In the genomic region with DNA sequence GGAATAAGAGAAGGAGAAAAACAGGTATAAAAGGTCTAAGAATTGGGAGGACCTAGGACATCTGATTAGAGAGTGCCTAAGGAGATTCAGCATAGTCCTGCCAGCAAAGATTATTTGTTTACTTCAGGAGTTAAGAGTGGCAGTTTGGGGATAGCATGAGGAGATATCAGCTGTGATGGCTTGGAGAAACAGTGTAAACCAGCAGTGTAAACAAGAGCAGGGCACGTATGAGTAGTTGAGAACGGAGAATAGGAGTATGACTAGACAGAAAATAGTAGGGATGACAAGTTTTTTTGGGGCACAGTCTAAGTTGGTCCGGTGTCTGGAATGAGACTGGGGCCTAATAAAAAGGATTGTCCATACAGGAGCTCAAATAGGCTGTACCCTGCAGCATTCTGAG, we compare ENCODE assay signal across 1 cellular context.
TF ChIP-seq lines count a peak whose summit lies in the region.

No MANE protein-coding gene starts in this region.

TF ChIP-seq in K562, 482 proteins besides CTCF, POLR2A, EP300 and RAD21:
- TF ChIP-seq ARID1B (IDR thresholded peaks at IDR 0.05) (peak; percentile 41; the same call in 1 of the 2 replicates), PKNOX1 (IDR thresholded peaks at IDR 0.05) (peak; percentile 66), FOXA3 (CRISPR knock-in tag; conservative IDR thresholded peaks at IDR 0.05 in 1 of 2, IDR thresholded peaks at IDR 0.05 in 1 of 2) (peak; percentile 66 to 90; a peak in 3 of 4 replicates), ZNF316 (IDR thresholded peaks at IDR 0.05) (peak; percentile 95), NFE2 (IDR thresholded peaks at IDR 0.05; ENCODE audit: low read depth) (peak; percentile 32; the same call in 1 of the 2 replicates), FOXK2 (conservative IDR thresholded peaks at IDR 0.05 in 1 of 2, IDR thresholded peaks at IDR 0.05 in 1 of 2; ENCODE audit: low read depth in 2 of 2) (peak; percentile 91 to 95), DPF2 (IDR thresholded peaks at IDR 0.05) (peak; percentile 58), C11orf30 (IDR thresholded peaks at IDR 0.05; ENCODE audit: low read depth) (peak; percentile 84), SMARCA4 (IDR thresholded peaks at IDR 0.05) (peak; percentile 50; the same call in 1 of the 2 replicates), MAFG (tag; conservative IDR thresholded peaks at IDR 0.05) (peak; percentile 95), NFE2L1 (tag; IDR thresholded peaks at IDR 0.05; ENCODE audit: borderline replicate concordance, low read depth) (peak; percentile 74)
